19 cellular contexts compared by ENCODE assay signal in genomic region chr2:191560594-191560993, GRCh38.
"Had no signal": no experiment of that assay in that cellular context is flagged by ENCODE, and none has a peak within 500 bp of the region (broad histone marks: within the 10 kb centered on the region; RNA-seq: fewer than 3 reads in every experiment).

No MANE protein-coding gene starts in this region.

- H3K4me1 ChIP-seq: parathyroid adenoma, tibial artery had no signal

- H3K9me3 ChIP-seq: esophagus muscularis mucosa, left lung, tibial artery had no signal

- FAIRE-seq: kidney, TTC549, urothelium cell line had no signal

- H3K79me2 ChIP-seq: parathyroid adenoma had no signal

- H3K9ac ChIP-seq: parathyroid adenoma had no signal

- H3K27me3 ChIP-seq: esophagus muscularis mucosa, left lung, tibial artery had no signal

- H3K36me3 ChIP-seq: esophagus muscularis mucosa, left lung, tibial artery had no signal

- DNase-seq: activated CD4-positive, alpha-beta T cell treated with anti-CD3 and anti-CD28 coated beads, Interleukin-2, amount 10 ng/mL, durations not matched to agents 24 days and 14 days; activated CD4-positive, CD25-positive, alpha-beta regulatory T cell; activated CD8-positive, alpha-beta memory T cell treated with anti-CD3 and anti-CD28 coated beads, Interleukin-2, amount 50 U/mL, for 4 hours; activated CD8-positive, alpha-beta T cell treated with anti-CD3 and anti-CD28 coated beads, Interleukin-2, amount 10 ng/mL, durations not matched to agents 7 days and 5 days; activated gamma-delta T cell treated with Interleukin-2 at 50 U/mL for 16 hours; kidney; left lung; mammary epithelial cell; naive B cell; stimulated activated CD4-positive, alpha-beta T cell treated with anti-CD3 and anti-CD28 coated beads, Interleukin-15, amount 100 ng/mL, for 24 hours; stimulated activated CD4-positive, alpha-beta T cell treated with anti-CD3 and anti-CD28 coated beads, Interleukin-4, amount 100 ng/mL, for 1 hour; stimulated activated naive B cell treated with anti-CD40 and anti-IgM and Interleukin-4, amounts not matched to agents 10 μg/mL and 1 μg/mL and 100 μg/mL, for 72 hours; tibial artery had no signal

- H3K4me3 ChIP-seq: coronary artery, left lung, skin epidermis, tibial artery had no signal

- H3K27ac ChIP-seq: coronary artery, esophagus muscularis mucosa, left lung, parathyroid adenoma, skin epidermis, tibial artery had no signal

- H2AFZ ChIP-seq: parathyroid adenoma had no signal

- ATAC-seq: activated CD8-positive, alpha-beta T cell treated with anti-CD3 and anti-CD28 coated beads, Interleukin-2, amount 10 ng/mL, durations not matched to agents 7 days and 5 days; left lung; stimulated activated naive B cell treated with anti-CD40 and anti-IgM and Interleukin-4, amounts not matched to agents 10 μg/mL and 1 μg/mL and 100 μg/mL, for 72 hours had no signal
